8 cellular contexts compared by ENCODE assay signal in genomic region chr2:25618676-25619075, GRCh38. TPM values are rescaled to one million over a fixed set of nuclear protein-coding genes. Genes with fewer than 3 reads are reported as not detected.
A peak's percentile ranks its signal among the peaks of the same experiment; 100 is the strongest.
DNase-seq lines count a peak whose midpoint lies in the region; ATAC-seq and TF ChIP-seq lines count a peak whose summit lies in the region.

No MANE protein-coding gene starts in this region.

- TF ChIP-seq CTCF in AG09309 (IDR thresholded peaks at IDR 0.05; ENCODE audit: control insufficient read depth, insufficient read depth, low read depth, low read length, missing control alignments) (no peak), astrocyte of the cerebellum (IDR thresholded peaks at IDR 0.05; ENCODE audit: low read depth, low read length, missing control alignments) (no peak), right lobe of liver (IDR thresholded peaks at IDR 0.05) (no peak)

- no peaks in the 10 kb centered on the region for H3K36me3 ChIP-seq in right lobe of liver

- DNase-seq in AG09309 (ENCODE audit: low read depth) (peak; percentile 33), NCI-H1048 (lab: John Stamatoyannopoulos, UW) (peak; percentile 10), astrocyte of the cerebellum (ENCODE audit: low read depth) (peak; percentile 52), right lobe of liver (no peak), HuH-7.5 (ENCODE audit: low spot score) (no peak)
- no peak for DNase-seq in activated CD4-positive, alpha-beta T cell treated with anti-CD3 and anti-CD28 coated beads, Interleukin-2, amount 50 U/mL, for 1 hour

- no peak overlapping the region for H3K4me3 ChIP-seq in AG09309 (ENCODE audit: control insufficient read depth, low read depth, low read length)
- no peak overlapping the region for H3K4me3 ChIP-seq in astrocyte of the cerebellum (ENCODE audit: low read depth, low read length)
- no peak overlapping the region for H3K4me3 ChIP-seq in right lobe of liver

- no peaks in the 10 kb centered on the region for H3K27me3 ChIP-seq in right lobe of liver

- WGBS in right lobe of liver (ENCODE audit: insufficient coverage, low coverage, low lambda C conversion rate, missing lambda C conversion rate) = 25% methylated on average over 2 of the region's 2 CpGs

- TF ChIP-seq POLR2A in right lobe of liver (IDR thresholded peaks at IDR 0.05) = no peak

- in situ Hi-C loops in astrocyte of the cerebellum (cut with HindIII; ENCODE audit: low sequenced_read_pairs) = no loop called here

- H3K27ac ChIP-seq in right lobe of liver = peak overlapping the region in 1 of 3 donors; percentile 49

- H3K4me1 ChIP-seq in right lobe of liver = peaks cover 0 to 17% (median 8%) of the 10 kb centered on the region in 4 donors

- H3K9me3 ChIP-seq in right lobe of liver = no peaks in the 10 kb centered on the region

- intact Hi-C loops in right lobe of liver (cut with DNase I) = no loop called here

- peak; percentile 75 to 95 (median 86) for ATAC-seq in right lobe of liver
- ATAC-seq in GM21367 (IDR thresholded peaks at IDR 0.05; ENCODE audit: unreplicated experiment) = no peak
- no peak for ATAC-seq in GM18861 (IDR thresholded peaks at IDR 0.05; ENCODE audit: unreplicated experiment)

RNA-seq across cellular contexts. Expression of gene DTNB, which starts 54.7 kb away (rescaled TPM):
- total RNA-seq in right lobe of liver = 10 to 100 TPM in 1 of 6 experiments, 1 to 10 TPM in 5; 7.0 to 10.3 (median 8.8) TPM

Comparison
In these comparisons a context has a peak if more than half of its experiments do, and no peak if none do; other contexts are left out.
1. DNase-seq: peak in AG09309 (single experiment), NCI-H1048 (single experiment) and astrocyte of the cerebellum (single experiment); none in right lobe of liver (0 of 3), HuH-7.5 (single experiment) and activated CD4-positive, alpha-beta T cell treated with anti-CD3 and anti-CD28 coated beads, Interleukin-2, amount 50 U/mL, for 1 hour (single experiment).
2. ATAC-seq: peak in right lobe of liver (4 of 4); none in GM21367 (single experiment) and GM18861 (single experiment).